In the genomic region with DNA sequence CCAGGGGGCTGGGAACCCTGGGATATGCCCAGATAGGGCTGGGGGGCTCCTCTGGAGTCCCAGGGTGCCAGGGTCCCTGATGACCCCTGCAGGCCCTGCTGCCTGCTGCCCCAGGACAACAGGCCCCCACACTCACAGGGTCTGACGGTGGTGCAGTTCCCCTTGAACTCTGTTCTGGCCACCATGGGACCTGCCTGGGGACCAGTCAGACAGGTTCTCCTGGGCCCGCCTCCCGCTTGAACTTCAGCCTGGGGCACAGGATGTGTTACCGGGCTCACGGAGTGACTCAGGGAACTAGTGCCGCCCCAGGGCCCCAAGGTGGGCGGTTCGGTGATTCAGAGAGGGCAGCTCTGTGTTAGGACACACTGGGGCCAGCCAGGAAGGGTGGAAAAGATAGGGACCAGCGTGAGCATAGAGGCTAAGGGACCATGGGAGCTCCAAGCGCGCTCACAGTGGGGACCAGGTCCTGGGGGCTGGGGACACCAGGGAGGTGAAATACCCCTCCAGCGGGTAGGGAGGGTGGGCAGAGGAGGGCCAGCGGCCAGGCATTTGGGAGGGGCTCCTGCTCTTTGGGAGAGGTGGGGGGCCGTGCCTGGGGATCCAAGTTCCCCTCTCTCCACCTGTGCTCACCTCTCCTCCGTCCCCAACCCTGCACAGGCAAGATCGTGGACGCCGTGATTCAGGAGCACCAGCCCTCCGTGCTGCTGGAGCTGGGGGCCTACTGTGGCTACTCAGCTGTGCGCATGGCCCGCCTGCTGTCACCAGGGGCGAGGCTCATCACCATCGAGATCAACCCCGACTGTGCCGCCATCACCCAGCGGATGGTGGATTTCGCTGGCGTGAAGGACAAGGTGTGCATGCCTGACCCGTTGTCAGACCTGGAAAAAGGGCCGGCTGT, we compare ENCODE assay signal across 9 cellular contexts. TPM values are rescaled to one million over a fixed set of nuclear protein-coding genes. Genes with fewer than 3 reads are reported as not detected.
DNase-seq lines count a peak whose midpoint lies in the region; ATAC-seq, FAIRE-seq and TF ChIP-seq lines count a peak whose summit lies in the region.
"Had no signal": no experiment of that assay in that cellular context is flagged by ENCODE, and none has a peak within 500 bp of the region (broad histone marks: within the 10 kb centered on the region; RNA-seq: fewer than 3 reads in every experiment).

No MANE protein-coding gene starts in this region.

- no peak overlapping the region; the same call in 1 of the 2 replicates for H4K8ac ChIP-seq in H1 (ENCODE audit: extremely low read depth, insufficient read depth, low read length)

- H2BK20ac ChIP-seq in H1 (ENCODE audit: low read length): no peak overlapping the region

- FAIRE-seq in H1 (lab: Jason Lieb, UNC): no peak

- no peak overlapping the region for H3K14ac ChIP-seq in H1 (ENCODE audit: insufficient read length)

- POLR2A ChIA-PET in H1 (lab: Charles Lee; ENCODE audit: partially characterized antibody): interaction anchor here (0.7 to 1.7 kb wide), 5 partner anchors 8 to 150 kb away, joined by 3 to 6 read pairs (median 3); no protein-coding TSS in a partner anchor

- peak overlapping the region; percentile 40; the same call in 1 of the 2 replicates for H2BK5ac ChIP-seq in H1 (ENCODE audit: low read depth, low read length)

- H3K36me3 ChIP-seq in DND-41 (ENCODE audit: insufficient read depth, low read length) (peaks cover 69% of the 10 kb centered on the region), H1 (ENCODE audit: control insufficient read depth in 2 of 4, insufficient read depth in 4 of 4, low read length in 3 of 4) (no peaks in the 10 kb centered on the region; a peak in 1 of 8 replicates), parathyroid adenoma (ENCODE audit: control insufficient read depth, insufficient read depth, low read length) (no peaks in the 10 kb centered on the region)

- no peak for TF ChIP-seq CTCF in DND-41 (IDR thresholded peaks at IDR 0.05; ENCODE audit: borderline replicate concordance, extremely low read depth, low read length, poor library complexity, severe bottlenecking)
- no peak for TF ChIP-seq CTCF in NB4 (IDR thresholded peaks at IDR 0.05; ENCODE audit: low read depth, low read length)
- no peak for TF ChIP-seq CTCF in H1 (IDR thresholded peaks at IDR 0.05; ENCODE audit: control extremely low read depth in 1 of 3, insufficient read depth in 1 of 3, low read depth in 1 of 3, low read length in 3 of 3)
- TF ChIP-seq CTCF in parathyroid adenoma (IDR thresholded peaks at IDR 0.05): no peak

- no peak overlapping the region for H3K23ac ChIP-seq in H1 (ENCODE audit: insufficient read length)

- H3K4me2 ChIP-seq in DND-41 (ENCODE audit: insufficient read depth, low read length) (no peak overlapping the region), H1 (ENCODE audit: insufficient read depth in 1 of 2, low read depth in 2 of 2, low read length in 2 of 2) (peak overlapping the region; percentile 59 to 62), parathyroid adenoma (ENCODE audit: low read length) (peak overlapping the region; percentile 84)

- 61% methylated on average over 25 of the region's 30 CpGs; no CpG with 5 or more reads in 1 of the 2 experiments for WGBS in H1 (ENCODE audit: extremely low coverage in 1 of 2, insufficient coverage in 1 of 2, insufficient read length in 1 of 2, insufficient replicate concordance in 2 of 2, low coverage in 1 of 2, low lambda C conversion rate in 2 of 2, missing lambda C conversion rate in 1 of 2), 2 experiments

- H3K4me1 ChIP-seq in DND-41 (ENCODE audit: insufficient read depth, low read length) (no peaks in the 10 kb centered on the region), H1 (replicated peaks in 1 of 4; ENCODE audit: control insufficient read depth in 3 of 4, insufficient read depth in 4 of 4, low read length in 3 of 4) (peaks cover 0 to 23% (median 18%) of the 10 kb centered on the region in 4 experiments; a peak in 6 of 7 replicates), parathyroid adenoma (peaks cover 4% of the 10 kb centered on the region)

- no peak for TF ChIP-seq RAD21 in H1 (IDR thresholded peaks at IDR 0.05 in 1 of 2, conservative IDR thresholded peaks at IDR 0.05 in 1 of 2; ENCODE audit: low read depth in 2 of 2, low read length in 2 of 2)

- H4K5ac ChIP-seq in H1 (ENCODE audit: insufficient read length, low read depth, low read length): peak overlapping the region; percentile 57

- H4K20me1 ChIP-seq in DND-41 (ENCODE audit: insufficient read depth, low read length) (peaks cover 41% of the 10 kb centered on the region), H1 (replicated peaks in 1 of 2; ENCODE audit: control insufficient read depth in 1 of 2, insufficient read depth in 2 of 2, low read length in 2 of 2) (peaks cover 0 to 2% of the 10 kb centered on the region in 2 experiments)

- H3K79me2 ChIP-seq in DND-41 (ENCODE audit: insufficient read depth, low read length): no peaks in the 10 kb centered on the region; the same call in 1 of the 2 replicates
- H3K79me2 ChIP-seq in H1 (ENCODE audit: control insufficient read depth in 1 of 2, insufficient read depth in 2 of 2, low read length in 2 of 2): no peaks in the 10 kb centered on the region
- no peaks in the 10 kb centered on the region for H3K79me2 ChIP-seq in parathyroid adenoma

- H2AFZ ChIP-seq in DND-41 (ENCODE audit: low read depth, low read length) (no peak overlapping the region), H1 (ENCODE audit: low read length) (no peak overlapping the region), parathyroid adenoma (peak overlapping the region; percentile 42)

- H3K9me3 ChIP-seq in DND-41 (ENCODE audit: insufficient read depth, low read length, severe bottlenecking) (no peaks in the 10 kb centered on the region), H1 (ENCODE audit: insufficient read depth in 2 of 2, low read depth in 1 of 2, low read length in 1 of 2) (no peaks in the 10 kb centered on the region), parathyroid adenoma (ENCODE audit: control insufficient read depth, low read length) (no peaks in the 10 kb centered on the region)

- H3K4ac ChIP-seq in H1 (replicated peaks; ENCODE audit: insufficient read length, low read depth, low read length): no peak overlapping the region

- TF ChIP-seq POLR2A in NB4 (IDR thresholded peaks at IDR 0.05; ENCODE audit: extremely low read depth, insufficient read length) (no peak), H1 (IDR thresholded peaks at IDR 0.05; ENCODE audit: control extremely low read depth in 1 of 2, low read depth in 2 of 2, low read length in 2 of 2) (no peak; a peak in 1 of 3 replicates)

- H3K18ac ChIP-seq in H1 (ENCODE audit: extremely low read depth, low read length): peak overlapping the region; percentile 20

- CTCF ChIA-PET in H1 (lab: Charles Lee; ENCODE audit: partially characterized antibody): interaction anchor here (0.5 to 16.2 kb wide), 14 partner anchors 9 to 535 kb away, joined by 3 to 369 read pairs (median 4); no protein-coding TSS in a partner anchor

- H3K56ac ChIP-seq in H1 (replicated peaks; ENCODE audit: insufficient read length, low read depth, low read length): no peak overlapping the region

- H3K4me3 ChIP-seq in DND-41 (ENCODE audit: low read depth in 1 of 2, low read length in 2 of 2) (no peak overlapping the region), NB4 (ENCODE audit: low read depth, low read length) (no peak overlapping the region), H1 (ENCODE audit: extremely low read depth in 1 of 4, insufficient read depth in 2 of 4, low read depth in 3 of 4, low read length in 4 of 4) (peak overlapping the region in 3 of 4 experiments; percentile 18 to 32 (median 26); a peak in 4 of 8 replicates), parathyroid adenoma (ENCODE audit: low read depth, low read length) (peak overlapping the region; percentile 49)

- no peak for DNase-seq in DND-41
- peak; percentile 46 for DNase-seq in NB4 (ENCODE audit: low read depth)
- DNase-seq in H1 (ENCODE audit: low read depth in 1 of 2, low spot score in 2 of 2): peak in 1 of 2 experiments; percentile 74
- DNase-seq in hippocampal formation (lab: John Stamatoyannopoulos, UW): no peak
- DNase-seq in OCI-M2 (lab: John Stamatoyannopoulos, UW; ENCODE audit: unreplicated experiment): no peak
- DNase-seq: NCI-H524 treated with DMSO at 0.1 percent for 48 hours had no signal

- no peak overlapping the region for H2AK5ac ChIP-seq in H1 (ENCODE audit: low read depth, low read length)

- peak overlapping the region; percentile 6; the same call in 1 of the 2 replicates for H3K27ac ChIP-seq in DND-41 (ENCODE audit: low read length)
- H3K27ac ChIP-seq in H1 (ENCODE audit: low read depth, low read length): 0 out of 2 replicates have a peak overlapping the region, but pooled peaks have one; percentile 14
- H3K27ac ChIP-seq in parathyroid adenoma: peak overlapping the region; percentile 75

- H2BK12ac ChIP-seq in H1 (ENCODE audit: low read depth, low read length): peak overlapping the region; percentile 68; the same call in 1 of the 2 replicates

- H3K27me3 ChIP-seq in DND-41 (ENCODE audit: insufficient read depth, low read length, poor library complexity): no peaks in the 10 kb centered on the region
- no peaks in the 10 kb centered on the region for H3K27me3 ChIP-seq in H1 (replicated peaks in 1 of 4; ENCODE audit: control insufficient read depth in 3 of 4, extremely low read depth in 1 of 4, insufficient read depth in 3 of 4, low read length in 3 of 4)
- no peaks in the 10 kb centered on the region for H3K27me3 ChIP-seq in parathyroid adenoma (ENCODE audit: control insufficient read depth, insufficient read depth, low read length)

- TF ChIP-seq EP300 in H1 (IDR thresholded peaks at IDR 0.05; ENCODE audit: borderline replicate concordance in 1 of 2, low read depth in 2 of 2, low read length in 2 of 2): no peak

- ATAC-seq in DND-41 (ENCODE audit: insufficient read depth, low read depth) (no peak), HG02981 (IDR thresholded peaks at IDR 0.05; ENCODE audit: unreplicated experiment) (no peak), HG02870 (IDR thresholded peaks at IDR 0.05; ENCODE audit: unreplicated experiment) (no peak)

- H3K9ac ChIP-seq in DND-41 (ENCODE audit: low read depth, low read length) (no peak overlapping the region), H1 (replicated peaks in 1 of 4; ENCODE audit: extremely low read depth in 1 of 4, low read depth in 3 of 4, low read length in 3 of 4) (peak overlapping the region in 1 of 4 experiments; percentile 13; a peak in 3 of 7 replicates), parathyroid adenoma (no peak overlapping the region)

- H2BK120ac ChIP-seq in H1 (replicated peaks; ENCODE audit: low read depth, low read length): no peak overlapping the region

- no peaks in the 10 kb centered on the region for H3K79me1 ChIP-seq in H1 (ENCODE audit: low read depth, low read length)

- peaks cover 5% of the 10 kb centered on the region for H3K23me2 ChIP-seq in H1 (ENCODE audit: low read depth, low read length)

- peak overlapping the region; percentile 40; the same call in 1 of the 2 replicates for H2BK15ac ChIP-seq in H1 (ENCODE audit: low read length)

- H4K91ac ChIP-seq in H1 (replicated peaks; ENCODE audit: insufficient read length, low read length): peak overlapping the region; percentile 72

RNA-seq across cellular contexts. Expression of a gene that starts 21.5 kb away (rescaled TPM):
- total RNA-seq in H1 (2021; fragmentation: NEBNext Ultra II Directional; extraction: Animal tissue kit (Norgen Biotek cat#: 25700)): 14.2 and 14.8 TPM in 2 replicates
- 21.9 and 25.0 TPM in 2 replicates for polyA plus RNA-seq in H1 (2011; rRNA removed)
- 20.2 TPM for polyA plus RNA-seq in H1 (2011; cell fraction: cytosol; rRNA removed)
- 38.2 TPM for polyA plus RNA-seq in H1 (2011; cell fraction: nucleus; rRNA removed)
- polyA plus RNA-seq in H1 (2012, experiment 1 of 2): 11.3 to 14.7 TPM (median 13.7 TPM) in 4 replicates
- 16.5 TPM for polyA plus RNA-seq in H1 (2012, experiment 2 of 2)
- 8.1 TPM for polyA plus RNA-seq in H1 (2013, experiment 1 of 2)
- 9.0 TPM for polyA plus RNA-seq in H1 (2013, experiment 2 of 2)
- 6.3 and 8.1 TPM in 2 replicates for polyA minus RNA-seq in H1 (2011; rRNA and poly(A)+ RNA removed)
- 6.8 TPM for polyA minus RNA-seq in H1 (2011; cell fraction: cytosol; rRNA and poly(A)+ RNA removed)
- 13.8 TPM for polyA minus RNA-seq in H1 (2011; cell fraction: nucleus; rRNA and poly(A)+ RNA removed)

RNA-seq across cellular contexts. Expression of a gene that starts 21.6 kb away (rescaled TPM):
- total RNA-seq in H1 (2021; fragmentation: NEBNext Ultra II Directional; extraction: Animal tissue kit (Norgen Biotek cat#: 25700)): 15.2 and 16.6 TPM in 2 replicates
- 33.7 and 45.0 TPM in 2 replicates for polyA plus RNA-seq in H1 (2011; rRNA removed)
- 30.8 TPM for polyA plus RNA-seq in H1 (2011; cell fraction: cytosol; rRNA removed)
- polyA plus RNA-seq in H1 (2011; cell fraction: nucleus; rRNA removed): 39.7 TPM
- polyA plus RNA-seq in H1 (2012, experiment 1 of 2): 21.8 to 30.3 TPM (median 29.0 TPM) in 4 replicates
- polyA plus RNA-seq in H1 (2012, experiment 2 of 2): 26.2 TPM
- polyA plus RNA-seq in H1 (2013, experiment 1 of 2): 12.0 TPM
- polyA plus RNA-seq in H1 (2013, experiment 2 of 2): 10.6 TPM
- 9.1 and 11.6 TPM in 2 replicates for polyA minus RNA-seq in H1 (2011; rRNA and poly(A)+ RNA removed)
- 25.5 TPM for polyA minus RNA-seq in H1 (2011; cell fraction: cytosol; rRNA and poly(A)+ RNA removed)
- polyA minus RNA-seq in H1 (2011; cell fraction: nucleus; rRNA and poly(A)+ RNA removed): 7.3 TPM

RNA-seq across cellular contexts. Expression of a gene that starts 53.5 kb away (rescaled TPM):
- 43.2 and 49.6 TPM in 2 replicates for total RNA-seq in H1 (2021; fragmentation: NEBNext Ultra II Directional; extraction: Animal tissue kit (Norgen Biotek cat#: 25700))
- 31.0 and 68.3 TPM in 2 replicates for polyA plus RNA-seq in H1 (2011; rRNA removed)
- 68.4 TPM for polyA plus RNA-seq in H1 (2011; cell fraction: cytosol; rRNA removed)
- 444 TPM for polyA plus RNA-seq in H1 (2011; cell fraction: nucleus; rRNA removed)
- polyA plus RNA-seq in H1 (2012, experiment 1 of 2): 37.9 to 61.7 TPM (median 55.2 TPM) in 4 replicates
- polyA plus RNA-seq in H1 (2012, experiment 2 of 2): 25.1 TPM
- 23.2 TPM for polyA plus RNA-seq in H1 (2013, experiment 1 of 2)
- polyA plus RNA-seq in H1 (2013, experiment 2 of 2): 21.9 TPM
- polyA minus RNA-seq in H1 (2011; rRNA and poly(A)+ RNA removed): 18.4 and 21.2 TPM in 2 replicates
- polyA minus RNA-seq in H1 (2011; cell fraction: cytosol; rRNA and poly(A)+ RNA removed): 28.8 TPM
- polyA minus RNA-seq in H1 (2011; cell fraction: nucleus; rRNA and poly(A)+ RNA removed): 88.4 TPM

RNA-seq across cellular contexts. Expression of a gene that starts 57.8 kb away (rescaled TPM):
- total RNA-seq in H1 (2021; fragmentation: NEBNext Ultra II Directional; extraction: Animal tissue kit (Norgen Biotek cat#: 25700)): 10.1 and 13.6 TPM in 2 replicates
- 18.2 and 18.4 TPM in 2 replicates for polyA plus RNA-seq in H1 (2011; rRNA removed)
- polyA plus RNA-seq in H1 (2011; cell fraction: cytosol; rRNA removed): 18.8 TPM
- polyA plus RNA-seq in H1 (2011; cell fraction: nucleus; rRNA removed): 19.5 TPM
- 7.8 to 13.8 TPM (median 12.6 TPM) in 4 replicates for polyA plus RNA-seq in H1 (2012, experiment 1 of 2)
- 11.7 TPM for polyA plus RNA-seq in H1 (2012, experiment 2 of 2)
- 5.2 TPM for polyA plus RNA-seq in H1 (2013, experiment 1 of 2)
- polyA plus RNA-seq in H1 (2013, experiment 2 of 2): 5.0 TPM
- 32.1 and 36.1 TPM in 2 replicates for polyA minus RNA-seq in H1 (2011; rRNA and poly(A)+ RNA removed)
- polyA minus RNA-seq in H1 (2011; cell fraction: cytosol; rRNA and poly(A)+ RNA removed): 7.8 TPM
- polyA minus RNA-seq in H1 (2011; cell fraction: nucleus; rRNA and poly(A)+ RNA removed): 11.9 TPM

Comparison
In these comparisons a context has a peak if more than half of its experiments do, and no peak if none do; other contexts are left out.
1. H3K27ac ChIP-seq: peak in every context shown above with its lines; median percentile 75 in parathyroid adenoma; 14 in H1; 6 in DND-41.
2. H3K4me3 ChIP-seq: peak in H1 (3 of 4) and parathyroid adenoma (single experiment); none in DND-41 (0 of 2) and NB4 (single experiment).